8 cellular contexts compared by ENCODE assay signal in the genomic region with DNA sequence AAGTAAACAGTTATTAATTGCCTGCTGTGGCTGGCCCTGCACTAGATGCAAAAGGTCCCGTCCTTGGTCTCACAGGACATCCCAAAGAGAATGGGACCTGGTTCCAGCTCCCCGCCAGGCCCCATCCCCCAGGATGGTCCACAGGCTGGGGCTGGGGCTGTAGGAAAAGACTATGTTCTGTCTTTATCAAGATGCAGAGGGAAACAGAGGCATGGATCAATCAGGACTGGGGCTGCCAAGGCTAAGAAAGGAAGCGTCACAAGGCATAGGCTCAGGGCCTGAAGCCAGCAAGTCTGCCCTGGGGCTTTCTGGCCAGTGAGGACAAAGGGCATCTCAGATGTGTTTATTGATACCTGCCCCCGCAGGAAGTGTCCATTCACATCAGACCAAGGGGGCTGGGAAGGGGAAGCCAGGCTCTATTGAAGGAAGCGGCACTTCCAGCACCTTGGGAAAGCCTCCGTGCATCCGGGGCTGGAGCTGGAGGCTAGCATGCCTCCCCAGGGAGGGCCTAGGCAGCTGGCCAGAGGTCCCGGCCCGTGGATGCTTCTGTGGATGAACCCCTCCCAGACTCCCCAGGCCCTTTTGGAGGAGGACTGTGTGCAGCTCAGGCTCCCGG. TPM values are rescaled to one million over a fixed set of nuclear protein-coding genes. Genes with fewer than 3 reads are reported as not detected.
DNase-seq lines count a peak whose midpoint lies in the region; ATAC-seq and TF ChIP-seq lines count a peak whose summit lies in the region.

No MANE protein-coding gene starts in this region.

- peak overlapping the region; percentile 96 for H3K27ac ChIP-seq in ACC112 (ENCODE audit: low read depth, low read length)
- peak overlapping the region; percentile 92 for H3K27ac ChIP-seq in Panc1 (ENCODE audit: low read length)
- peak overlapping the region; percentile 93 for H3K27ac ChIP-seq in naive thymus-derived CD4-positive, alpha-beta T cell (ENCODE audit: low read depth, low read length)

- BruUV-seq in Panc1 (replicated peaks; lab: Mats Ljungman, UMichigan), result no TSS peak

- in situ Hi-C loops in Panc1 (cut with HindIII; ENCODE audit: low pct_unique_long_range_greater_than_20kb, low sequenced_read_pairs), result no loop called here

- peaks cover 72% of the 10 kb centered on the region for H3K4me1 ChIP-seq in ACC112 (ENCODE audit: control insufficient read depth, insufficient read depth, low read length, unreplicated experiment)
- H3K4me1 ChIP-seq in Panc1 (ENCODE audit: control insufficient read depth, insufficient read depth, low read length), result peaks cover 83% of the 10 kb centered on the region
- peaks cover 83 to 85% of the 10 kb centered on the region in 2 donors for H3K4me1 ChIP-seq in naive thymus-derived CD4-positive, alpha-beta T cell (ENCODE audit: control insufficient read depth in 2 of 2, insufficient read depth in 2 of 2, low read length in 2 of 2)

- peak overlapping the region; percentile 31; the same call in 1 of the 2 replicates for H3K4me3 ChIP-seq in ACC112 (ENCODE audit: low read depth, low read length)
- peak overlapping the region in 1 of 2 experiments; percentile 19; a peak in 1 of 4 replicates for H3K4me3 ChIP-seq in Panc1 (ENCODE audit: low read depth in 2 of 2, low read length in 2 of 2)
- H3K4me3 ChIP-seq in naive thymus-derived CD4-positive, alpha-beta T cell (ENCODE audit: low read length), result no peak overlapping the region

- H3K27me3 ChIP-seq in ACC112 (ENCODE audit: insufficient read depth, low read length), result no peaks in the 10 kb centered on the region
- no peaks in the 10 kb centered on the region for H3K27me3 ChIP-seq in Panc1 (ENCODE audit: control insufficient read depth, insufficient read depth, low read length)
- no peaks in the 10 kb centered on the region for H3K27me3 ChIP-seq in naive thymus-derived CD4-positive, alpha-beta T cell (ENCODE audit: control insufficient read depth in 2 of 2, insufficient read depth in 2 of 2, low read length in 2 of 2)

- H3K9me3 Mint-ChIP-seq in endothelial cell (ENCODE audit: unreplicated experiment), result no peaks in the 10 kb centered on the region
- H3K9me3 Mint-ChIP-seq in naive thymus-derived CD4-positive, alpha-beta T cell, result no peaks in the 10 kb centered on the region

- H3K4me1 Mint-ChIP-seq in endothelial cell (ENCODE audit: unreplicated experiment), result peaks cover 79% of the 10 kb centered on the region
- peaks cover 69 to 94% (median 84%) of the 10 kb centered on the region in 7 donors for H3K4me1 Mint-ChIP-seq in naive thymus-derived CD4-positive, alpha-beta T cell

- peaks cover 8% of the 10 kb centered on the region for H3K36me3 Mint-ChIP-seq in endothelial cell (ENCODE audit: low read depth, unreplicated experiment)
- H3K36me3 Mint-ChIP-seq in naive thymus-derived CD4-positive, alpha-beta T cell, result peaks cover 10 to 41% (median 12%) of the 10 kb centered on the region in 5 donors

- POLR2A ChIA-PET in Panc1 (lab: Charles Lee), result interaction anchor here (0.6 to 0.7 kb wide), 3 partner anchors 12 to 86 kb away, joined by 3 read pairs; no protein-coding TSS in a partner anchor
- POLR2A ChIA-PET in naive thymus-derived CD4-positive, alpha-beta T cell (lab: Charles Lee), result interaction anchor here (0.8 to 25.7 kb wide), 6 partner anchors 11 to 50 kb away, joined by 3 to 863 read pairs (median 4); no protein-coding TSS in a partner anchor

- TF ChIP-seq CTCF in Panc1 (IDR thresholded peaks at IDR 0.05), result no peak
- no peak for TF ChIP-seq CTCF in endothelial cell (IDR thresholded peaks at IDR 0.05; ENCODE audit: unreplicated experiment)

- peak overlapping the region; percentile 98 for H3K27ac Mint-ChIP-seq in endothelial cell (ENCODE audit: unreplicated experiment)
- H3K27ac Mint-ChIP-seq in naive thymus-derived CD4-positive, alpha-beta T cell, result peak overlapping the region; percentile 89 to 98 (median 95)

- no peaks in the 10 kb centered on the region for H3K79me2 ChIP-seq in ACC112 (ENCODE audit: control insufficient read depth, insufficient read depth, low read length, unreplicated experiment)

- CTCF ChIA-PET in Panc1 (lab: Charles Lee), result interaction anchor here (1.4 kb wide), 1 partner anchor 44 kb away, joined by 3 read pairs; no protein-coding TSS in a partner anchor
- CTCF ChIA-PET in naive thymus-derived CD4-positive, alpha-beta T cell (lab: Charles Lee), result interaction anchor here (2.0 to 3.0 kb wide), 5 partner anchors 11 to 59 kb away, joined by 8 to 15 read pairs (median 10); no protein-coding TSS in a partner anchor

- intact Hi-C loops in Panc1 (cut with micrococcal nuclease; ENCODE audit: unreplicated experiment), result no loop called here
- intact Hi-C loops in naive thymus-derived CD4-positive, alpha-beta T cell (cut with micrococcal nuclease), result no loop called here

- ATAC-seq in Panc1 (peak; percentile 52), GM19324 (IDR thresholded peaks at IDR 0.05; ENCODE audit: low FRiP score, unreplicated experiment) (no peak), GM18511 (IDR thresholded peaks at IDR 0.05; ENCODE audit: unreplicated experiment) (no peak)
- no peak for ATAC-seq in naive thymus-derived CD4-positive, alpha-beta T cell

- H3K27me3 Mint-ChIP-seq in endothelial cell (ENCODE audit: unreplicated experiment), result peaks cover 10% of the 10 kb centered on the region
- H3K27me3 Mint-ChIP-seq in naive thymus-derived CD4-positive, alpha-beta T cell, result no peaks in the 10 kb centered on the region

- no peak overlapping the region for H2AFZ ChIP-seq in ACC112 (ENCODE audit: low read length, unreplicated experiment)

- no peak overlapping the region for H3K4me3 Mint-ChIP-seq in endothelial cell (ENCODE audit: unreplicated experiment)
- peak overlapping the region; percentile 71 to 98 (median 87) for H3K4me3 Mint-ChIP-seq in naive thymus-derived CD4-positive, alpha-beta T cell

- no peaks in the 10 kb centered on the region for H3K9me3 ChIP-seq in Panc1 (ENCODE audit: control insufficient read depth, insufficient read depth, low read depth, low read length)
- H3K9me3 ChIP-seq in naive thymus-derived CD4-positive, alpha-beta T cell (ENCODE audit: control insufficient read depth in 2 of 3, low read length in 3 of 3), result no peaks in the 10 kb centered on the region

- DNase-seq in Panc1 (ENCODE audit: low read depth, low spot score) (no peak), endothelial cell (ENCODE audit: low spot score) (peak; percentile 51), NCI-H2196 treated with DMSO at 0.1 percent for 48 hours (lab: John Stamatoyannopoulos, UW; ENCODE audit: unreplicated experiment) (no peak), midbrain (lab: John Stamatoyannopoulos, UW) (no peak)
- no peak for DNase-seq in naive thymus-derived CD4-positive, alpha-beta T cell

- no peaks in the 10 kb centered on the region for H3K36me3 ChIP-seq in ACC112 (ENCODE audit: insufficient read depth, low read length)
- H3K36me3 ChIP-seq in Panc1 (ENCODE audit: control insufficient read depth, insufficient read depth, low read length), result no peaks in the 10 kb centered on the region
- peaks cover 0 to 82% (median 18%) of the 10 kb centered on the region in 3 experiments for H3K36me3 ChIP-seq in naive thymus-derived CD4-positive, alpha-beta T cell (ENCODE audit: control insufficient read depth in 2 of 3, insufficient read depth in 3 of 3, low read length in 3 of 3)

RNA-seq across cellular contexts. Expression of gene VSIR, which starts 5.8 kb away (rescaled TPM):
- total RNA-seq in Panc1 (2021; ENCODE audit: unreplicated experiment) (34.9 TPM), endothelial cell (ENCODE audit: unreplicated experiment) (86.1 TPM)
- 45.4 TPM for polyA plus RNA-seq in Panc1 (2012; ENCODE audit: insufficient read length)
- total RNA-seq in naive thymus-derived CD4-positive, alpha-beta T cell, result 100 to 1,000 TPM in 3 of 5 experiments, 10 to 100 TPM in 2; 91.1 to 271 (median 101) TPM
- 100 to 1,000 TPM; 220 to 300 TPM for polyA plus RNA-seq in naive thymus-derived CD4-positive, alpha-beta T cell

RNA-seq across cellular contexts. Expression of gene C10orf105, which starts 48.0 kb away (rescaled TPM):
- not detected for total RNA-seq in Panc1 (2021; ENCODE audit: unreplicated experiment)
- not detected for polyA plus RNA-seq in Panc1 (2012; ENCODE audit: insufficient read length)
- total RNA-seq in endothelial cell (ENCODE audit: unreplicated experiment), result 0.15 TPM
- total RNA-seq in naive thymus-derived CD4-positive, alpha-beta T cell, result 1 to 10 TPM in 1 of 5 experiments, under 1 TPM in 4; 0.13 to 1.0 (median 0.19) TPM
- polyA plus RNA-seq in naive thymus-derived CD4-positive, alpha-beta T cell, result not detected
